Comparison of ENCODE assay signal across 8 cellular contexts in the genomic region with DNA sequence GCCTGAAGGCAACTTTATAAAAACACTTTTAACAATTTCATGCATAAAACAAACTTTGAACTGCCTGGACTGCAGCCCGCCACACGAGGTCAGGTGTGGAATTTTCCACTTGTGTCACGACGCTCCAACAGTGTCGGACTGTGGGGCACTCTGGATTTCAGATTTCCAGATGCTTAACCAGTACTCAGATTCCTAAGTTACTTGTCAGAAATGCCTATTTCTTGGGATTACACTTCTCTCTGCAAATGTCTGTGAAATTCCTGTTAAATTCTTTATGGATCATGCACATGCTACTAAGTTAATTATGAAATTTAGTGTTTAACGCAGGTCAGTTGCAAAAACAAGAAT. TPM values are rescaled to one million over a fixed set of nuclear protein-coding genes. Genes with fewer than 3 reads are reported as not detected.
A peak's percentile ranks its signal among the peaks of the same experiment; 100 is the strongest.
DNase-seq lines count a peak whose midpoint lies in the region; ATAC-seq and TF ChIP-seq lines count a peak whose summit lies in the region.

No MANE protein-coding gene starts in this region.

- peaks cover 35% of the 10 kb centered on the region for H3K79me1 ChIP-seq in mesenchymal stem cell (replicated peaks; ENCODE audit: low read length, poor library complexity, severe bottlenecking)

- peak overlapping the region; percentile 7 for H3K4me3 ChIP-seq in cardiac muscle cell
- H3K4me3 ChIP-seq in mesenchymal stem cell (ENCODE audit: insufficient read depth in 1 of 2, low read depth in 1 of 2, low read length in 2 of 2), result peak overlapping the region in 1 of 2 experiments; percentile 89
- peak overlapping the region; percentile 49 for H3K4me3 ChIP-seq in upper lobe of right lung

- H3K4ac ChIP-seq in mesenchymal stem cell (ENCODE audit: low read depth in 1 of 2, low read length in 2 of 2), result no peak overlapping the region

- H3K27me3 Mint-ChIP-seq in MCF 10A (ENCODE audit: insufficient read depth, unreplicated experiment), result no peaks in the 10 kb centered on the region

- peak overlapping the region; percentile 69 for H3K4me2 ChIP-seq in mesenchymal stem cell (ENCODE audit: low read length, poor library complexity, severe bottlenecking)

- 22% methylated on average over 5 of the region's 6 CpGs for WGBS in mesenchymal stem cell

- no peaks in the 10 kb centered on the region for H3K9me3 Mint-ChIP-seq in MCF 10A (ENCODE audit: unreplicated experiment)

- H2AK5ac ChIP-seq in mesenchymal stem cell (ENCODE audit: low read length, severe bottlenecking), result no peak overlapping the region

- H3K18ac ChIP-seq in mesenchymal stem cell (ENCODE audit: low read depth in 1 of 2, low read length in 2 of 2), result no peak overlapping the region

- H3K9me3 ChIP-seq in cardiac muscle cell (ENCODE audit: low read depth) (no peaks in the 10 kb centered on the region), mesenchymal stem cell (ENCODE audit: control insufficient read depth, low read length) (no peaks in the 10 kb centered on the region), upper lobe of right lung (no peaks in the 10 kb centered on the region)

- H3K27ac ChIP-seq in cardiac muscle cell (no peak overlapping the region), mesenchymal stem cell (ENCODE audit: low read length, poor library complexity, severe bottlenecking) (peak overlapping the region; percentile 66), upper lobe of right lung (peak overlapping the region; percentile 14)

- DNase-seq in cardiac muscle cell (ENCODE audit: low read depth in 1 of 2, low spot score in 1 of 2) (peak in 1 of 2 donors; percentile 12), Right ventricle myocardium superior (no peak), MCF 10A (ENCODE audit: unreplicated experiment) (peak; percentile 2), mesenchymal stem cell (peak; percentile 52), upper lobe of right lung (no peak), DMS153 (lab: John Stamatoyannopoulos, UW) (no peak), DMS53 treated with DMSO at 0.1 percent for 48 hours (lab: John Stamatoyannopoulos, UW; ENCODE audit: unreplicated experiment) (no peak), Ammon's horn (ENCODE audit: low spot score) (no peak)

- TF ChIP-seq CTCF in cardiac muscle cell (IDR thresholded peaks at IDR 0.05; ENCODE audit: low read depth, low read length), result no peak
- no peak for TF ChIP-seq CTCF in MCF 10A (IDR thresholded peaks at IDR 0.05; ENCODE audit: unreplicated experiment)
- TF ChIP-seq CTCF in upper lobe of right lung (IDR thresholded peaks at IDR 0.05), result no peak

- peaks cover 24% of the 10 kb centered on the region for H3K4me1 Mint-ChIP-seq in MCF 10A (ENCODE audit: insufficient read depth, unreplicated experiment)

- H3K27me3 ChIP-seq in cardiac muscle cell (no peaks in the 10 kb centered on the region), mesenchymal stem cell (ENCODE audit: control insufficient read depth in 1 of 2, insufficient read depth in 1 of 2, low read length in 2 of 2) (no peaks in the 10 kb centered on the region), upper lobe of right lung (no peaks in the 10 kb centered on the region)

- H4K91ac ChIP-seq in mesenchymal stem cell (ENCODE audit: low read length), result no peak overlapping the region

- no peak overlapping the region for H2AFZ ChIP-seq in mesenchymal stem cell (ENCODE audit: low read depth, low read length)

- POLR2A ChIA-PET in MCF 10A (lab: Yijun Ruan, JAX), result interaction anchor here (1.1 to 1.5 kb wide), 4 partner anchors 12 to 95 kb away, joined by 3 to 6 read pairs (median 5); a partner anchor contains a TSS

- peak overlapping the region; percentile 81 for H3K4me3 Mint-ChIP-seq in MCF 10A (ENCODE audit: unreplicated experiment)

- no peak overlapping the region for H3K14ac ChIP-seq in mesenchymal stem cell (ENCODE audit: low read length in 2 of 2)

- H3K4me1 ChIP-seq in cardiac muscle cell (ENCODE audit: low read depth), result peaks cover 8% of the 10 kb centered on the region
- peaks cover 38% of the 10 kb centered on the region for H3K4me1 ChIP-seq in mesenchymal stem cell (ENCODE audit: control insufficient read depth, insufficient read depth, low read depth, low read length)
- peaks cover 23% of the 10 kb centered on the region for H3K4me1 ChIP-seq in upper lobe of right lung

- peaks cover 5% of the 10 kb centered on the region for H3K36me3 Mint-ChIP-seq in MCF 10A (ENCODE audit: insufficient read depth, unreplicated experiment)

- H2BK5ac ChIP-seq in mesenchymal stem cell (ENCODE audit: low read depth, low read length, poor library complexity, severe bottlenecking), result no peak overlapping the region

- no TSS peak for BruUV-seq in MCF 10A (replicated peaks; lab: Mats Ljungman, UMichigan)

- H4K8ac ChIP-seq in mesenchymal stem cell (ENCODE audit: low read length), result no peak overlapping the region

- no peak overlapping the region for H2BK12ac ChIP-seq in mesenchymal stem cell (ENCODE audit: low read length in 2 of 2)

- no peak for ATAC-seq in Right ventricle myocardium superior (ENCODE audit: poor library complexity)
- no peak for ATAC-seq in upper lobe of right lung

- H3K9ac ChIP-seq in mesenchymal stem cell (ENCODE audit: low read length), result peak overlapping the region; percentile 88

- no peak overlapping the region for H2BK15ac ChIP-seq in mesenchymal stem cell (ENCODE audit: low read depth, poor library complexity, severe bottlenecking)

- no peak overlapping the region for H3K27ac Mint-ChIP-seq in MCF 10A (ENCODE audit: low read depth, unreplicated experiment)

- CTCF ChIA-PET in MCF 10A (lab: Yijun Ruan, JAX), result interaction anchor here (0.6 to 1.3 kb wide), 8 partner anchors 9 to 371 kb away, joined by 3 to 5 read pairs (median 3); no protein-coding TSS in a partner anchor

- no peak overlapping the region for H3K23ac ChIP-seq in mesenchymal stem cell (ENCODE audit: low read length in 2 of 2)

- H3K36me3 ChIP-seq in cardiac muscle cell (no peaks in the 10 kb centered on the region), mesenchymal stem cell (ENCODE audit: control insufficient read depth in 1 of 2, insufficient read depth in 2 of 2, low read depth in 1 of 2, low read length in 2 of 2) (peaks cover 17 to 32% of the 10 kb centered on the region in 2 experiments), upper lobe of right lung (no peaks in the 10 kb centered on the region)

- no peak overlapping the region for H2BK120ac ChIP-seq in mesenchymal stem cell (ENCODE audit: low read depth, low read length)

- intact Hi-C loops in Right ventricle myocardium superior (cut with DNase I) (loop anchor here (5.0 kb wide), 1 partner anchor 35 kb away; no protein-coding TSS in a partner anchor), MCF 10A (cut with micrococcal nuclease) (loop anchor here (5.0 kb wide), 2 partner anchors 50 to 75 kb away; a partner anchor contains a TSS), upper lobe of right lung (cut with DNase I) (no loop called here)

RNA-seq across cellular contexts. Expression of a gene that starts 0.5 kb away (rescaled TPM):
- total RNA-seq in cardiac muscle cell (1.6 and 5.2 TPM in 2 replicates), Right ventricle myocardium superior (2.5 TPM), MCF 10A (2022) (0.28 and 0.32 TPM in 2 replicates), upper lobe of right lung (11.1 TPM)
- 1.7 and 3.4 TPM in 2 replicates for polyA plus RNA-seq in cardiac muscle cell
- polyA plus RNA-seq in mesenchymal stem cell (2013, experiment 1 of 2), result 3.9 TPM
- polyA plus RNA-seq in mesenchymal stem cell (2013, experiment 2 of 2), result 4.0 TPM

RNA-seq across cellular contexts. Expression of a gene that starts 43.1 kb away (rescaled TPM):
- total RNA-seq in cardiac muscle cell (11.2 and 16.3 TPM in 2 replicates), Right ventricle myocardium superior (26.3 TPM), MCF 10A (2022) (0.27 TPM in 1 of 2 replicates, not detected in the other), upper lobe of right lung (40.0 TPM)
- 4.4 and 7.5 TPM in 2 replicates for polyA plus RNA-seq in cardiac muscle cell
- polyA plus RNA-seq in mesenchymal stem cell (2013, experiment 1 of 2), result 0.36 TPM
- 0.40 TPM for polyA plus RNA-seq in mesenchymal stem cell (2013, experiment 2 of 2)

Comparison
In these comparisons a context has a peak if more than half of its experiments do, and no peak if none do; other contexts are left out.
1. DNase-seq: peak in MCF 10A (single experiment) and mesenchymal stem cell (single experiment); none in Right ventricle myocardium superior (single experiment), upper lobe of right lung (single experiment), DMS153 (single experiment), DMS53 treated with DMSO at 0.1 percent for 48 hours (single experiment) and Ammon's horn (single experiment).